ENCODE assay signal across 1 cellular context in genomic region chr9:110114888-110115259, GRCh38.
TF ChIP-seq lines count a peak whose summit lies in the region.

No MANE protein-coding gene starts in this region.

TF ChIP-seq in endothelial cell of umbilical vein, 7 proteins besides CTCF, POLR2A, EP300 and RAD21 (continued from another document):
- TF ChIP-seq FOS (IDR thresholded peaks at IDR 0.05; ENCODE audit: borderline replicate concordance, insufficient read depth, low read length) (no peak), MAX (IDR thresholded peaks at IDR 0.05; ENCODE audit: insufficient read depth, insufficient read length) (no peak), POLR2AphosphoS5 (IDR thresholded peaks at IDR 0.05; ENCODE audit: insufficient read depth, low read depth, low read length) (no peak)
